Comparison of ENCODE assay signal across 21 cellular contexts in genomic region chr21:38208118-38208517, GRCh38. TPM values are rescaled to one million over a fixed set of nuclear protein-coding genes. Genes with fewer than 3 reads are reported as not detected.
"Had no signal": no experiment of that assay in that cellular context is flagged by ENCODE, and none has a peak within 500 bp of the region (broad histone marks: within the 10 kb centered on the region; RNA-seq: fewer than 3 reads in every experiment).

No MANE protein-coding gene starts in this region.

- H3K9me3 Mint-ChIP-seq: activated T-cell treated with anti-CD3 and anti-CD28 coated beads, Interleukin-2, amount 50 U/mL, for 4 hours; immature natural killer cell had no signal

- H3K27ac ChIP-seq: epithelial cell of prostate, lower lobe of right lung, ovary, sigmoid colon, spleen, thoracic aorta, upper lobe of right lung had no signal

- H3K27me3 ChIP-seq: ovary, upper lobe of right lung had no signal

- H3K36me3 ChIP-seq: lower lobe of right lung, ovary, sigmoid colon, spleen, thoracic aorta, upper lobe of right lung had no signal

- H3K4me3 Mint-ChIP-seq: activated T-cell treated with anti-CD3 and anti-CD28 coated beads, Interleukin-2, amount 50 U/mL, for 4 hours; immature natural killer cell; mesothelial cell of epicardium; nephron progenitor cell; stimulated activated effector memory CD8-positive, alpha-beta T cell treated with anti-CD3 and anti-CD28 coated beads, Interleukin-12 subunit alpha, Interleukin-12 subunit beta, amount 100 ng/mL, for 72 hours; T-helper 17 cell had no signal

- H3K9me3 ChIP-seq: lower lobe of right lung, ovary, thoracic aorta, upper lobe of right lung had no signal

- H3K4me1 Mint-ChIP-seq: immature natural killer cell; mesothelial cell of epicardium; stimulated activated effector memory CD8-positive, alpha-beta T cell treated with anti-CD3 and anti-CD28 coated beads, Interleukin-12 subunit alpha, Interleukin-12 subunit beta, amount 100 ng/mL, for 72 hours; T-helper 17 cell had no signal

- DNase-seq: activated CD4-positive, CD25-positive, alpha-beta regulatory T cell; activated gamma-delta T cell; activated T-cell treated with anti-CD3 and anti-CD28 coated beads, Interleukin-2, amount 50 U/mL, for 4 hours; aorta; cortex of kidney; effector memory CD4-positive, alpha-beta T cell; head of caudate nucleus; immature natural killer cell; lower lobe of right lung; nephron progenitor cell; ovary; sigmoid colon; spleen; stimulated activated CD4-positive, alpha-beta T cell treated with anti-CD3 and anti-CD28 coated beads, Interleukin-1b, Interleukin-23, amount 100 ng/mL, for 48 hours; T-helper 17 cell; upper lobe of right lung had no signal

- H3K27ac Mint-ChIP-seq: immature natural killer cell; mesothelial cell of epicardium; nephron progenitor cell; stimulated activated effector memory CD8-positive, alpha-beta T cell treated with anti-CD3 and anti-CD28 coated beads, Interleukin-12 subunit alpha, Interleukin-12 subunit beta, amount 100 ng/mL, for 72 hours; T-helper 17 cell had no signal

- ATAC-seq: activated T-cell treated with anti-CD3 and anti-CD28 coated beads, Interleukin-2, amount 50 U/mL, for 4 hours; lower lobe of right lung; stimulated activated effector memory CD8-positive, alpha-beta T cell treated with anti-CD3 and anti-CD28 coated beads, Interleukin-12 subunit alpha, Interleukin-12 subunit beta, amount 100 ng/mL, for 72 hours; T-helper 17 cell; upper lobe of right lung had no signal

- H3K4me3 ChIP-seq: lower lobe of right lung, ovary, sigmoid colon, spleen, thoracic aorta, upper lobe of right lung had no signal

- H3K36me3 Mint-ChIP-seq: immature natural killer cell; mesothelial cell of epicardium; stimulated activated effector memory CD8-positive, alpha-beta T cell treated with anti-CD3 and anti-CD28 coated beads, Interleukin-12 subunit alpha, Interleukin-12 subunit beta, amount 100 ng/mL, for 72 hours had no signal

- H3K4me1 ChIP-seq: lower lobe of right lung, sigmoid colon, upper lobe of right lung had no signal

RNA-seq across cellular contexts. Expression of gene KCNJ15, which starts 48.7 kb away (rescaled TPM):
- total RNA-seq: frontal cortex had no signal
- polyA plus RNA-seq: immature natural killer cell had no signal
